ENCODE assay signal across 25 cellular contexts in genomic region chr9:21668504-21668903, GRCh38.
DNase-seq lines count a peak whose midpoint lies in the region; TF ChIP-seq lines count a peak whose summit lies in the region.
"Had no signal": no experiment of that assay in that cellular context is flagged by ENCODE, and none has a peak within 500 bp of the region (broad histone marks: within the 10 kb centered on the region; RNA-seq: fewer than 3 reads in every experiment).

No MANE protein-coding gene starts in this region.

- DNase-seq in MG63 (peak; percentile 99), SKM-1 (lab: John Stamatoyannopoulos, UW; ENCODE audit: unreplicated experiment) (peak; percentile 9), fibroblast of lung (ENCODE audit: low read depth in 2 of 2) (no peak), retina (peak; percentile 30), immature natural killer cell (no peak)
- no peak for DNase-seq in activated CD4-positive, alpha-beta T cell treated with anti-CD3 and anti-CD28 coated beads for 1 hour
- no peak for DNase-seq in activated T-cell treated with anti-CD3 and anti-CD28 coated beads, Interleukin-2, amount 50 U/mL, for 48 hours
- DNase-seq: activated CD4-positive, alpha-beta memory T cell treated with anti-CD3 and anti-CD28 coated beads, Interleukin-2, amount 10 ng/mL, durations not matched to agents 7 days and 5 days; activated gamma-delta T cell treated with Interleukin-2 at 50 U/mL for 16 hours; activated T-cell treated with anti-CD3 and anti-CD28 coated beads for 4 hours; adrenal gland; COR-L47; gastrocnemius medialis; NCI-H187 treated with DMSO at 0.1 percent for 48 hours; NCI-H226; NK-92 treated with Interleukin-12 subunit alpha and Interleukin-12 subunit beta, amount 100 ng/mL, for 24 hours; stimulated activated CD4-positive, alpha-beta T cell treated with anti-CD3 and anti-CD28 coated beads, Interleukin-4, amount 100 ng/mL, for 1 hour; stimulated activated naive CD8-positive, alpha-beta T cell treated with anti-CD3 and anti-CD28 coated beads, Interleukin-15, Interleukin-2, amounts not matched to agents 100 U/mL and 50 U/mL, for 24 hours; T-helper 2 cell; WERI-Rb-1 had no signal

- H2AFZ ChIP-seq in fibroblast of lung (ENCODE audit: low read length), result peak overlapping the region; percentile 42

- no peaks in the 10 kb centered on the region for H4K20me1 ChIP-seq in fibroblast of lung (ENCODE audit: control insufficient read depth, extremely low read depth, insufficient read depth, low read length)

- no peak overlapping the region for H3K4me2 ChIP-seq in fibroblast of lung (ENCODE audit: extremely low read depth, insufficient read depth, low read length)

- H3K27ac ChIP-seq in fibroblast of lung (ENCODE audit: insufficient read depth, low read length), result no peak overlapping the region
- H3K27ac ChIP-seq: adrenal gland, epithelial cell of prostate, gastrocnemius medialis, HL-60, WERI-Rb-1 had no signal

- H3K36me3 ChIP-seq in MG63, result no peaks in the 10 kb centered on the region
- no peaks in the 10 kb centered on the region for H3K36me3 ChIP-seq in fibroblast of lung (ENCODE audit: control insufficient read depth, insufficient read depth, low read length)
- H3K36me3 ChIP-seq: adrenal gland, gastrocnemius medialis, WERI-Rb-1 had no signal

- H3K36me3 Mint-ChIP-seq in immature natural killer cell, result no peaks in the 10 kb centered on the region
- H3K36me3 Mint-ChIP-seq: IgD-negative memory B cell, type B pancreatic cell had no signal

- H3K4me1 Mint-ChIP-seq in immature natural killer cell, result peaks cover 5 to 12% of the 10 kb centered on the region in 2 donors
- H3K4me1 Mint-ChIP-seq: IgD-negative memory B cell had no signal

- H3K4me3 Mint-ChIP-seq in immature natural killer cell, result no peak overlapping the region
- H3K4me3 Mint-ChIP-seq: activated CD4-positive, alpha-beta memory T cell treated with anti-CD3 and anti-CD28 coated beads, Interleukin-2, amount 10 ng/mL, durations not matched to agents 7 days and 5 days; IgD-negative memory B cell; neural crest cell; type B pancreatic cell had no signal

- peaks cover 3 to 10% (median 6%) of the 10 kb centered on the region in 3 donors for H3K27me3 Mint-ChIP-seq in immature natural killer cell (ENCODE audit: low read depth in 3 of 3)
- H3K27me3 Mint-ChIP-seq: type B pancreatic cell had no signal

- H3K4me1 ChIP-seq in fibroblast of lung (ENCODE audit: control insufficient read depth, extremely low read depth, insufficient read depth, low read length), result peaks cover 3% of the 10 kb centered on the region
- H3K4me1 ChIP-seq: adrenal gland, gastrocnemius medialis had no signal

- H3K4me3 ChIP-seq in MG63, result no peak overlapping the region
- no peak overlapping the region for H3K4me3 ChIP-seq in fibroblast of lung (replicated peaks in 1 of 4; ENCODE audit: control extremely low read depth in 1 of 4, insufficient read depth in 1 of 4, low read depth in 3 of 4, low read length in 4 of 4)
- H3K4me3 ChIP-seq: adrenal gland, gastrocnemius medialis had no signal

- H3K27ac Mint-ChIP-seq in immature natural killer cell, result no peak overlapping the region
- H3K27ac Mint-ChIP-seq: activated CD4-positive, alpha-beta memory T cell treated with anti-CD3 and anti-CD28 coated beads, Interleukin-2, amount 10 ng/mL, durations not matched to agents 7 days and 5 days; IgD-negative memory B cell; type B pancreatic cell had no signal

- H3K9me3 ChIP-seq in MG63 (no peaks in the 10 kb centered on the region), fibroblast of lung (ENCODE audit: control insufficient read depth, insufficient read depth, low read depth, low read length) (no peaks in the 10 kb centered on the region)
- H3K9me3 ChIP-seq: adrenal gland, gastrocnemius medialis had no signal

- TF ChIP-seq CTCF in fibroblast of lung (conservative IDR thresholded peaks at IDR 0.05 in 1 of 2, IDR thresholded peaks at IDR 0.05 in 1 of 2; ENCODE audit: low read depth in 1 of 2, low read length in 2 of 2), result no peak

- H3K79me2 ChIP-seq in fibroblast of lung (ENCODE audit: control insufficient read depth, insufficient read depth, low read length), result no peaks in the 10 kb centered on the region

- no peaks in the 10 kb centered on the region for H3K27me3 ChIP-seq in MG63
- no peaks in the 10 kb centered on the region for H3K27me3 ChIP-seq in fibroblast of lung (ENCODE audit: control insufficient read depth, insufficient read depth, low read length)
- H3K27me3 ChIP-seq: adrenal gland, gastrocnemius medialis had no signal

- H3K9ac ChIP-seq in fibroblast of lung (ENCODE audit: insufficient read depth, low read length), result no peak overlapping the region

- H3K9me3 Mint-ChIP-seq in immature natural killer cell, result peaks cover 0 to 3% (median 0%) of the 10 kb centered on the region in 6 donors
- H3K9me3 Mint-ChIP-seq: activated CD4-positive, alpha-beta memory T cell treated with anti-CD3 and anti-CD28 coated beads, Interleukin-2, amount 10 ng/mL, durations not matched to agents 7 days and 5 days; IgD-negative memory B cell; neural crest cell; type B pancreatic cell had no signal

Comparison
In these comparisons a context has a peak if more than half of its experiments do, and no peak if none do; other contexts are left out.
1. DNase-seq: peak in MG63 (single experiment), SKM-1 (single experiment) and retina (single experiment); none in fibroblast of lung (0 of 2), activated CD4-positive, alpha-beta T cell treated with anti-CD3 and anti-CD28 coated beads for 1 hour (single experiment), activated T-cell treated with anti-CD3 and anti-CD28 coated beads, Interleukin-2, amount 50 U/mL, for 48 hours (0 of 2) and immature natural killer cell (0 of 3).